In the genomic region with DNA sequence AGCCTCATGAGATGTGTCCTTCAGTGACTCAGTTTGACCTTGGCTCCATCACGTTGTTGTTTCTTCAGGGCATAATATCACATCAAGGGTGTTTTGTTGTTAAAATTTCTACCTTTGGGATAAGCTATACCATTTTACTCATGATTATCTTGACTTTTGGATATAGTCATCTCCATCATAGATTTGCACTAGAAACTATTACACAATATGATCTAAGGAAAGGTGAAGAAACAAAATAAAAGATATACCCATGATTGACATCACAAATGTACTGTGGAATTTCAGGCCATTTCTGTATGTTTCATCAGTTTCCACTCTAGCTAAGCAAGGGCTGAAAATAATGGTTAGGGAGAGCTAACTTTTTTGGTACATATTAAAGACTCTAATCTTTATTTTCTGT, we compare ENCODE assay signal across 25 cellular contexts. TPM values are rescaled to one million over a fixed set of nuclear protein-coding genes. Genes with fewer than 3 reads are reported as not detected.
"Had no signal": no experiment of that assay in that cellular context is flagged by ENCODE, and none has a peak within 500 bp of the region (broad histone marks: within the 10 kb centered on the region; RNA-seq: fewer than 3 reads in every experiment).

No MANE protein-coding gene starts in this region.

- H3K27me3 Mint-ChIP-seq: IgD-negative memory B cell had no signal

- H3K4me3 Mint-ChIP-seq: IgD-negative memory B cell had no signal

- ATAC-seq: Panc1, PC-3, SK-N-SH treated with all-trans-retinoic acid at 6 μM for 48 hours had no signal

- H3K27ac Mint-ChIP-seq: IgD-negative memory B cell had no signal

- DNase-seq: KBM-7; MV-4-11; NCI-H1048; NCI-H1105; NCI-H1417; NCI-H146; NCI-H1694 treated with DMSO at 0.1 percent for 48 hours; NCI-H1930; NCI-H2081; NCI-H2107; NCI-H226; NCI-H446; NCI-H510A; NCI-H524 treated with DMSO at 0.1 percent for 48 hours; NCI-H69; NCI-H774; NK-92 treated with Interleukin-12 subunit alpha and Interleukin-12 subunit beta, amount 100 ng/mL, for 24 hours; PC-3; SHP77 had no signal

- H3K4me1 Mint-ChIP-seq: IgD-negative memory B cell had no signal

- H3K27ac ChIP-seq: RWPE1 had no signal

RNA-seq across cellular contexts. Expression of a gene that starts 24.7 kb away (rescaled TPM):
- total RNA-seq: HT-29, OCI-LY7 had no signal
- polyA plus RNA-seq: IgD-negative memory B cell had no signal
